ENCODE assay signal across 1 cellular context in genomic region chr2:110691612-110692258, GRCh38.
TF ChIP-seq lines count a peak whose summit lies in the region.

No MANE protein-coding gene starts in this region.

TF ChIP-seq in K562, 482 proteins besides CTCF, POLR2A, EP300 and RAD21 (continued from another document and continues in another):
- TF ChIP-seq, protein P1, sequence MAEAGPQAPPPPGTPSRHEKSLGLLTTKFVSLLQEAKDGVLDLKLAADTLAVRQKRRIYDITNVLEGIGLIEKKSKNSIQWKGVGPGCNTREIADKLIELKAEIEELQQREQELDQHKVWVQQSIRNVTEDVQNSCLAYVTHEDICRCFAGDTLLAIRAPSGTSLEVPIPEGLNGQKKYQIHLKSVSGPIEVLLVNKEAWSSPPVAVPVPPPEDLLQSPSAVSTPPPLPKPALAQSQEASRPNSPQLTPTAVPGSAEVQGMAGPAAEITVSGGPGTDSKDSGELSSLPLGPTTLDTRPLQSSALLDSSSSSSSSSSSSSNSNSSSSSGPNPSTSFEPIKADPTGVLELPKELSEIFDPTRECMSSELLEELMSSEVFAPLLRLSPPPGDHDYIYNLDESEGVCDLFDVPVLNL (CRISPR knock-in tag; IDR thresholded peaks at IDR 0.05; ENCODE audit: low read depth): no peak
- TF ChIP-seq TEAD4 (IDR thresholded peaks at IDR 0.05; ENCODE audit: low read length) (peak; percentile 60), TEAD4 (CRISPR knock-in tag; IDR thresholded peaks at IDR 0.05; ENCODE audit: borderline replicate concordance) (no peak), HSF4 (CRISPR knock-in tag; IDR thresholded peaks at IDR 0.05; ENCODE audit: borderline replicate concordance) (peak; percentile 56; the same call in 1 of the 2 replicates), CHD4 (IDR thresholded peaks at IDR 0.05; ENCODE audit: insufficient read depth, insufficient replicate concordance, low read depth, low read length, poor library complexity, severe bottlenecking) (no peak), ZBTB8A (IDR thresholded peaks at IDR 0.05; ENCODE audit: partially characterized antibody) (no peak), STAT6 (CRISPR knock-in tag; IDR thresholded peaks at IDR 0.05) (no peak), RAD51 (IDR thresholded peaks at IDR 0.05; ENCODE audit: borderline replicate concordance, low read depth) (no peak), PCBP1 (IDR thresholded peaks at IDR 0.05; ENCODE audit: low read depth, low read length, poor library complexity, severe bottlenecking) (no peak), SMARCB1 (IDR thresholded peaks at IDR 0.05; ENCODE audit: insufficient read length, low read depth) (no peak), EWSR1 (IDR thresholded peaks at IDR 0.05; ENCODE audit: borderline replicate concordance, low read depth, partially characterized antibody) (no peak), ZNF121 (CRISPR knock-in tag; conservative IDR thresholded peaks at IDR 0.05) (no peak), ZNF696 (CRISPR knock-in tag; conservative IDR thresholded peaks at IDR 0.05) (no peak), AFF1 (IDR thresholded peaks at IDR 0.05; ENCODE audit: low read depth in 1 of 2, partially characterized antibody in 2 of 2) (no peak), CHD1 (IDR thresholded peaks at IDR 0.05; ENCODE audit: low read length) (no peak), CEBPZ (IDR thresholded peaks at IDR 0.05; ENCODE audit: borderline replicate concordance, low read depth, low read length) (no peak), ZNF551 (CRISPR knock-in tag; IDR thresholded peaks at IDR 0.05) (no peak), TAF15 (IDR thresholded peaks at IDR 0.05; ENCODE audit: low read depth, low read length) (no peak), SMARCA4 (IDR thresholded peaks at IDR 0.05) (peak; percentile 69)
- TF ChIP-seq, protein P2, sequence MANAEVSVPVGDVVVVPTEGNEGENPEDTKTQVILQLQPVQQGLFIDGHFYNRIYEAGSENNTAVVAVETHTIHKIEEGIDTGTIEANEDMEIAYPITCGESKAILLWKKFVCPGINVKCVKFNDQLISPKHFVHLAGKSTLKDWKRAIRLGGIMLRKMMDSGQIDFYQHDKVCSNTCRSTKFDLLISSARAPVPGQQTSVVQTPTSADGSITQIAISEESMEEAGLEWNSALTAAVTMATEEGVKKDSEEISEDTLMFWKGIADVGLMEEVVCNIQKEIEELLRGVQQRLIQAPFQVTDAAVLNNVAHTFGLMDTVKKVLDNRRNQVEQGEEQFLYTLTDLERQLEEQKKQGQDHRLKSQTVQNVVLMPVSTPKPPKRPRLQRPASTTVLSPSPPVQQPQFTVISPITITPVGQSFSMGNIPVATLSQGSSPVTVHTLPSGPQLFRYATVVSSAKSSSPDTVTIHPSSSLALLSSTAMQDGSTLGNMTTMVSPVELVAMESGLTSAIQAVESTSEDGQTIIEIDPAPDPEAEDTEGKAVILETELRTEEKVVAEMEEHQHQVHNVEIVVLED (CRISPR knock-in tag; IDR thresholded peaks at IDR 0.05): no peak
- TF ChIP-seq, protein P3, sequence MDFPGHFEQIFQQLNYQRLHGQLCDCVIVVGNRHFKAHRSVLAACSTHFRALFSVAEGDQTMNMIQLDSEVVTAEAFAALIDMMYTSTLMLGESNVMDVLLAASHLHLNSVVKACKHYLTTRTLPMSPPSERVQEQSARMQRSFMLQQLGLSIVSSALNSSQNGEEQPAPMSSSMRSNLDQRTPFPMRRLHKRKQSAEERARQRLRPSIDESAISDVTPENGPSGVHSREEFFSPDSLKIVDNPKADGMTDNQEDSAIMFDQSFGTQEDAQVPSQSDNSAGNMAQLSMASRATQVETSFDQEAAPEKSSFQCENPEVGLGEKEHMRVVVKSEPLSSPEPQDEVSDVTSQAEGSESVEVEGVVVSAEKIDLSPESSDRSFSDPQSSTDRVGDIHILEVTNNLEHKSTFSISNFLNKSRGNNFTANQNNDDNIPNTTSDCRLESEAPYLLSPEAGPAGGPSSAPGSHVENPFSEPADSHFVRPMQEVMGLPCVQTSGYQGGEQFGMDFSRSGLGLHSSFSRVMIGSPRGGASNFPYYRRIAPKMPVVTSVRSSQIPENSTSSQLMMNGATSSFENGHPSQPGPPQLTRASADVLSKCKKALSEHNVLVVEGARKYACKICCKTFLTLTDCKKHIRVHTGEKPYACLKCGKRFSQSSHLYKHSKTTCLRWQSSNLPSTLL (IDR thresholded peaks at IDR 0.05): no peak
- TF ChIP-seq, protein P4, sequence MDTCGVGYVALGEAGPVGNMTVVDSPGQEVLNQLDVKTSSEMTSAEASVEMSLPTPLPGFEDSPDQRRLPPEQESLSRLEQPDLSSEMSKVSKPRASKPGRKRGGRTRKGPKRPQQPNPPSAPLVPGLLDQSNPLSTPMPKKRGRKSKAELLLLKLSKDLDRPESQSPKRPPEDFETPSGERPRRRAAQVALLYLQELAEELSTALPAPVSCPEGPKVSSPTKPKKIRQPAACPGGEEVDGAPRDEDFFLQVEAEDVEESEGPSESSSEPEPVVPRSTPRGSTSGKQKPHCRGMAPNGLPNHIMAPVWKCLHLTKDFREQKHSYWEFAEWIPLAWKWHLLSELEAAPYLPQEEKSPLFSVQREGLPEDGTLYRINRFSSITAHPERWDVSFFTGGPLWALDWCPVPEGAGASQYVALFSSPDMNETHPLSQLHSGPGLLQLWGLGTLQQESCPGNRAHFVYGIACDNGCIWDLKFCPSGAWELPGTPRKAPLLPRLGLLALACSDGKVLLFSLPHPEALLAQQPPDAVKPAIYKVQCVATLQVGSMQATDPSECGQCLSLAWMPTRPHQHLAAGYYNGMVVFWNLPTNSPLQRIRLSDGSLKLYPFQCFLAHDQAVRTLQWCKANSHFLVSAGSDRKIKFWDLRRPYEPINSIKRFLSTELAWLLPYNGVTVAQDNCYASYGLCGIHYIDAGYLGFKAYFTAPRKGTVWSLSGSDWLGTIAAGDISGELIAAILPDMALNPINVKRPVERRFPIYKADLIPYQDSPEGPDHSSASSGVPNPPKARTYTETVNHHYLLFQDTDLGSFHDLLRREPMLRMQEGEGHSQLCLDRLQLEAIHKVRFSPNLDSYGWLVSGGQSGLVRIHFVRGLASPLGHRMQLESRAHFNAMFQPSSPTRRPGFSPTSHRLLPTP (IDR thresholded peaks at IDR 0.05; ENCODE audit: borderline replicate concordance, extremely low read depth, insufficient read length): no peak
- TF ChIP-seq, protein P5, sequence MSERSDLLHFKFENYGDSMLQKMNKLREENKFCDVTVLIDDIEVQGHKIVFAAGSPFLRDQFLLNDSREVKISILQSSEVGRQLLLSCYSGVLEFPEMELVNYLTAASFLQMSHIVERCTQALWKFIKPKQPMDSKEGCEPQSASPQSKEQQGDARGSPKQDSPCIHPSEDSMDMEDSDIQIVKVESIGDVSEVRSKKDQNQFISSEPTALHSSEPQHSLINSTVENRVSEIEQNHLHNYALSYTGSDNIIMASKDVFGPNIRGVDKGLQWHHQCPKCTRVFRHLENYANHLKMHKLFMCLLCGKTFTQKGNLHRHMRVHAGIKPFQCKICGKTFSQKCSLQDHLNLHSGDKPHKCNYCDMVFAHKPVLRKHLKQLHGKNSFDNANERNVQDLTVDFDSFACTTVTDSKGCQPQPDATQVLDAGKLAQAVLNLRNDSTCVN (CRISPR knock-in tag; IDR thresholded peaks at IDR 0.05): no peak
- TF ChIP-seq, protein P6, sequence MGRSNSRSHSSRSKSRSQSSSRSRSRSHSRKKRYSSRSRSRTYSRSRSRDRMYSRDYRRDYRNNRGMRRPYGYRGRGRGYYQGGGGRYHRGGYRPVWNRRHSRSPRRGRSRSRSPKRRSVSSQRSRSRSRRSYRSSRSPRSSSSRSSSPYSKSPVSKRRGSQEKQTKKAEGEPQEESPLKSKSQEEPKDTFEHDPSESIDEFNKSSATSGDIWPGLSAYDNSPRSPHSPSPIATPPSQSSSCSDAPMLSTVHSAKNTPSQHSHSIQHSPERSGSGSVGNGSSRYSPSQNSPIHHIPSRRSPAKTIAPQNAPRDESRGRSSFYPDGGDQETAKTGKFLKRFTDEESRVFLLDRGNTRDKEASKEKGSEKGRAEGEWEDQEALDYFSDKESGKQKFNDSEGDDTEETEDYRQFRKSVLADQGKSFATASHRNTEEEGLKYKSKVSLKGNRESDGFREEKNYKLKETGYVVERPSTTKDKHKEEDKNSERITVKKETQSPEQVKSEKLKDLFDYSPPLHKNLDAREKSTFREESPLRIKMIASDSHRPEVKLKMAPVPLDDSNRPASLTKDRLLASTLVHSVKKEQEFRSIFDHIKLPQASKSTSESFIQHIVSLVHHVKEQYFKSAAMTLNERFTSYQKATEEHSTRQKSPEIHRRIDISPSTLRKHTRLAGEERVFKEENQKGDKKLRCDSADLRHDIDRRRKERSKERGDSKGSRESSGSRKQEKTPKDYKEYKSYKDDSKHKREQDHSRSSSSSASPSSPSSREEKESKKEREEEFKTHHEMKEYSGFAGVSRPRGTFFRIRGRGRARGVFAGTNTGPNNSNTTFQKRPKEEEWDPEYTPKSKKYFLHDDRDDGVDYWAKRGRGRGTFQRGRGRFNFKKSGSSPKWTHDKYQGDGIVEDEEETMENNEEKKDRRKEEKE (IDR thresholded peaks at IDR 0.05; ENCODE audit: borderline replicate concordance in 1 of 2, control insufficient read depth in 1 of 2, low read depth in 2 of 2, low read length in 1 of 2): no peak
- TF ChIP-seq, protein P7, sequence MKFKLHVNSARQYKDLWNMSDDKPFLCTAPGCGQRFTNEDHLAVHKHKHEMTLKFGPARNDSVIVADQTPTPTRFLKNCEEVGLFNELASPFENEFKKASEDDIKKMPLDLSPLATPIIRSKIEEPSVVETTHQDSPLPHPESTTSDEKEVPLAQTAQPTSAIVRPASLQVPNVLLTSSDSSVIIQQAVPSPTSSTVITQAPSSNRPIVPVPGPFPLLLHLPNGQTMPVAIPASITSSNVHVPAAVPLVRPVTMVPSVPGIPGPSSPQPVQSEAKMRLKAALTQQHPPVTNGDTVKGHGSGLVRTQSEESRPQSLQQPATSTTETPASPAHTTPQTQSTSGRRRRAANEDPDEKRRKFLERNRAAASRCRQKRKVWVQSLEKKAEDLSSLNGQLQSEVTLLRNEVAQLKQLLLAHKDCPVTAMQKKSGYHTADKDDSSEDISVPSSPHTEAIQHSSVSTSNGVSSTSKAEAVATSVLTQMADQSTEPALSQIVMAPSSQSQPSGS (CRISPR knock-in tag; IDR thresholded peaks at IDR 0.05): no peak
